Comparison of ENCODE assay signal across 26 cellular contexts in the genomic region with DNA sequence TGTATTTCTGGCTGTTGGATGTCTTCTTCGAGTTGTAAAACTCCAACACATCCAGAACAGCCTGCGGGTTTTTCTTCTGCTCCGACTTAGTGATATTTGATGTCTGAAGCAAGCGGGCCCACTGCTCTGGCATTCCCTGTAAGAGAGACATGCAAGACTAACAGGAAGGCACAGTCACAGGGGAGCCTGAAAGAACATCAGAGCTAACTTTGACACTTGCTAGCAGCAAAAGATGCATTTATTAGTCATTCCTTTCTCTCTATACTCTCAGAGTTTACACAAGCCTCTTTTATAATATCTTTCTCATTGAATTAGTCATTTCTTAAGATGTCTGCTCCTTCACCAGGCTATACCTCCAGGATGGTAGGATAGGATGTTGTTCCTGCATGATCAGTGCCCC.
DNase-seq lines count a peak whose midpoint lies in the region; ATAC-seq, FAIRE-seq and TF ChIP-seq lines count a peak whose summit lies in the region.
"Had no signal": no experiment of that assay in that cellular context is flagged by ENCODE, and none has a peak within 500 bp of the region (broad histone marks: within the 10 kb centered on the region; RNA-seq: fewer than 3 reads in every experiment).

No MANE protein-coding gene starts in this region.

- H3K79me2 ChIP-seq in SK-N-SH (ENCODE audit: insufficient read depth): no peaks in the 10 kb centered on the region

- FAIRE-seq in H54 (lab: Jason Lieb, UNC): no peak

- H3K9me3 Mint-ChIP-seq in mesothelial cell of epicardium (peaks cover 4% of the 10 kb centered on the region), glutamatergic neuron (ENCODE audit: unreplicated experiment) (peaks cover 2% of the 10 kb centered on the region)
- H3K9me3 Mint-ChIP-seq: activated CD4-positive, alpha-beta T cell treated with anti-CD3 and anti-CD28 coated beads, Interleukin-2, amount 10 ng/mL, durations not matched to agents 7 days and 5 days; activated naive CD4-positive, alpha-beta T cell treated with anti-CD3 and anti-CD28 coated beads, Interleukin-2, amount 50 U/mL, for 72 hours; T-helper 1 cell treated with Interleukin-12 subunit alpha and Interleukin-12 subunit beta and Interleukin-4 antibody, amounts not matched to agents 30 μg/mL and 1 μg/mL, for 36 hours had no signal

- ATAC-seq in HG03469 (IDR thresholded peaks at IDR 0.05; ENCODE audit: unreplicated experiment): no peak
- ATAC-seq: activated CD8-positive, alpha-beta memory T cell treated with anti-CD3 and anti-CD28 coated beads, Interleukin-2, amount 10 ng/mL, durations not matched to agents 7 days and 5 days; lower lobe of right lung had no signal

- POLR2A ChIA-PET in SK-N-SH (lab: Yijun Ruan, JAX): no interaction called here

- no peak overlapping the region; the same call in 1 of the 2 replicates for H3K9ac ChIP-seq in SK-N-SH
- H3K9ac ChIP-seq in colonic mucosa (ENCODE audit: low read depth in 2 of 2, low read length in 2 of 2): no peak overlapping the region

- peaks cover 0 to 26% of the 10 kb centered on the region in 2 experiments; a peak in 1 of 4 replicates for H3K4me1 ChIP-seq in SK-N-SH (ENCODE audit: control insufficient read depth in 1 of 2, insufficient read depth in 2 of 2, low read depth in 1 of 2, low read length in 1 of 2)
- H3K4me1 ChIP-seq in colonic mucosa: no peaks in the 10 kb centered on the region
- H3K4me1 ChIP-seq in SJCRH30: peaks cover 6% of the 10 kb centered on the region
- H3K4me1 ChIP-seq: ascending aorta had no signal

- CTCF ChIA-PET in SK-N-SH (lab: Yijun Ruan, JAX): interaction anchor here (2.1 kb wide), 1 partner anchor 9 kb away, joined by 5 read pairs; no protein-coding TSS in a partner anchor

- no peaks in the 10 kb centered on the region for H3K9me2 ChIP-seq in SK-N-SH

- no peak for TF ChIP-seq EP300 in SK-N-SH (IDR thresholded peaks at IDR 0.05; ENCODE audit: borderline replicate concordance in 1 of 2, low read depth in 1 of 2, low read length in 1 of 2)

- H2AFZ ChIP-seq in SK-N-SH (ENCODE audit: low read depth): no peak overlapping the region
- H2AFZ ChIP-seq: PC-9 had no signal

- peak overlapping the region; percentile 20; the same call in 1 of the 2 replicates for H3K4me2 ChIP-seq in SK-N-SH
- H3K4me2 ChIP-seq: PC-9 had no signal

- H3K27me3 Mint-ChIP-seq in mesothelial cell of epicardium (ENCODE audit: low read depth) (no peaks in the 10 kb centered on the region), glutamatergic neuron (ENCODE audit: unreplicated experiment) (peaks cover 2% of the 10 kb centered on the region)
- H3K27me3 Mint-ChIP-seq: activated CD4-positive, alpha-beta T cell treated with anti-CD3 and anti-CD28 coated beads, Interleukin-2, amount 10 ng/mL, durations not matched to agents 7 days and 5 days; activated CD8-positive, alpha-beta memory T cell treated with anti-CD3 and anti-CD28 coated beads, Interleukin-2, amount 10 ng/mL, durations not matched to agents 7 days and 5 days; progenitor cell of endocrine pancreas had no signal

- H3K9me3 ChIP-seq in SK-N-SH: no peaks in the 10 kb centered on the region
- H3K9me3 ChIP-seq in colonic mucosa: no peaks in the 10 kb centered on the region
- no peaks in the 10 kb centered on the region for H3K9me3 ChIP-seq in SJCRH30 (replicated peaks)
- H3K9me3 ChIP-seq: ascending aorta, esophagus muscularis mucosa, lower lobe of right lung, MG63, tibial nerve had no signal

- 87% methylated on average over 4 of the region's 4 CpGs for WGBS in SK-N-SH (ENCODE audit: low lambda C conversion rate)

- H3K27me3 ChIP-seq in SK-N-SH (ENCODE audit: insufficient read depth) (no peaks in the 10 kb centered on the region), colonic mucosa (no peaks in the 10 kb centered on the region), SJCRH30 (no peaks in the 10 kb centered on the region)
- H3K27me3 ChIP-seq: ascending aorta, esophagus muscularis mucosa, MG63, tibial nerve had no signal

- TF ChIP-seq CTCF in SK-N-SH (IDR thresholded peaks at IDR 0.05) (no peak), colonic mucosa (IDR thresholded peaks at IDR 0.05) (no peak), mesothelial cell of epicardium (IDR thresholded peaks at IDR 0.05; ENCODE audit: unreplicated experiment) (no peak), glutamatergic neuron (IDR thresholded peaks at IDR 0.05; ENCODE audit: partially characterized antibody, unreplicated experiment) (no peak)

- TF ChIP-seq POLR2A in H54 (IDR thresholded peaks at IDR 0.05; ENCODE audit: low read depth, low read length): no peak

- DNase-seq in H54 (ENCODE audit: insufficient read length, low spot score) (peak; percentile 5), SK-N-SH (no peak), colonic mucosa (no peak), mesothelial cell of epicardium (ENCODE audit: low spot score in 2 of 2, unreplicated experiment in 2 of 2) (no peak), SJCRH30 (no peak), glutamatergic neuron (no peak), NCI-H187 treated with DMSO at 0.1 percent for 48 hours (lab: John Stamatoyannopoulos, UW) (no peak)
- DNase-seq: activated CD4-positive, alpha-beta T cell treated with anti-CD3 and anti-CD28 coated beads, Interleukin-2, amount 10 ng/mL, durations not matched to agents 7 days and 5 days; activated CD8-positive, alpha-beta memory T cell treated with anti-CD3 and anti-CD28 coated beads, Interleukin-2, amount 10 ng/mL, durations not matched to agents 7 days and 5 days; C1 segment of cervical spinal cord; Calu3; effector memory CD4-positive, alpha-beta T cell; kidney glomerular epithelial cell; lower lobe of right lung; MG63; NCI-H1436; NCI-H510A treated with DMSO at 0.1 percent for 48 hours; PC-9; SHP77 treated with DMSO at 0.1 percent for 48 hours had no signal

- no peak overlapping the region for H3K4me3 Mint-ChIP-seq in mesothelial cell of epicardium
- no peak overlapping the region for H3K4me3 Mint-ChIP-seq in glutamatergic neuron (ENCODE audit: unreplicated experiment)
- H3K4me3 Mint-ChIP-seq: activated CD4-positive, alpha-beta T cell treated with anti-CD3 and anti-CD28 coated beads, Interleukin-2, amount 10 ng/mL, durations not matched to agents 7 days and 5 days; activated CD8-positive, alpha-beta memory T cell treated with anti-CD3 and anti-CD28 coated beads, Interleukin-2, amount 10 ng/mL, durations not matched to agents 7 days and 5 days; T-helper 1 cell treated with Interleukin-12 subunit alpha and Interleukin-12 subunit beta and Interleukin-4 antibody, amounts not matched to agents 30 μg/mL and 1 μg/mL, for 36 hours had no signal

- peaks cover 56% of the 10 kb centered on the region for H3F3A ChIP-seq in SK-N-SH (replicated peaks; ENCODE audit: insufficient read depth)

- H3K4me3 ChIP-seq in SK-N-SH (ENCODE audit: low read depth in 2 of 2, low read length in 1 of 2) (no peak overlapping the region), colonic mucosa (no peak overlapping the region), SJCRH30 (no peak overlapping the region)
- H3K4me3 ChIP-seq: ascending aorta, esophagus muscularis mucosa, lower lobe of right lung, MG63, PC-9, tibial nerve had no signal

- peak overlapping the region in 1 of 2 experiments; percentile 67; a peak in 2 of 4 replicates for H3K27ac ChIP-seq in SK-N-SH (ENCODE audit: low read depth in 2 of 2, low read length in 1 of 2)
- H3K27ac ChIP-seq in colonic mucosa: peak overlapping the region; percentile 41
- H3K27ac ChIP-seq in SJCRH30: no peak overlapping the region
- H3K27ac ChIP-seq: ascending aorta, esophagus muscularis mucosa, lower lobe of right lung, PC-9, tibial nerve had no signal

- H3K27ac Mint-ChIP-seq in mesothelial cell of epicardium (peak overlapping the region; percentile 5), glutamatergic neuron (ENCODE audit: unreplicated experiment) (no peak overlapping the region)
- H3K27ac Mint-ChIP-seq: activated CD4-positive, alpha-beta T cell treated with anti-CD3 and anti-CD28 coated beads, Interleukin-2, amount 10 ng/mL, durations not matched to agents 7 days and 5 days; activated CD8-positive, alpha-beta memory T cell treated with anti-CD3 and anti-CD28 coated beads, Interleukin-2, amount 10 ng/mL, durations not matched to agents 7 days and 5 days; T-helper 1 cell treated with Interleukin-12 subunit alpha and Interleukin-12 subunit beta and Interleukin-4 antibody, amounts not matched to agents 30 μg/mL and 1 μg/mL, for 36 hours had no signal

- H3K36me3 ChIP-seq in SK-N-SH (replicated peaks in 1 of 2; ENCODE audit: control insufficient read depth in 1 of 2, insufficient read depth in 2 of 2, low read length in 1 of 2): no peaks in the 10 kb centered on the region
- H3K36me3 ChIP-seq in colonic mucosa: no peaks in the 10 kb centered on the region
- H3K36me3 ChIP-seq in SJCRH30: peaks cover 6% of the 10 kb centered on the region; the same call in 1 of the 2 replicates

- peaks cover 26% of the 10 kb centered on the region for H3K4me1 Mint-ChIP-seq in mesothelial cell of epicardium
- H3K4me1 Mint-ChIP-seq in glutamatergic neuron (ENCODE audit: low read depth, unreplicated experiment): peaks cover 25% of the 10 kb centered on the region

- intact Hi-C loops in colonic mucosa (cut with DNase I): no loop called here

- H3K36me3 Mint-ChIP-seq in mesothelial cell of epicardium (peaks cover 29% of the 10 kb centered on the region), glutamatergic neuron (ENCODE audit: unreplicated experiment) (peaks cover 6% of the 10 kb centered on the region)

- no peak for TF ChIP-seq RAD21 in SK-N-SH (IDR thresholded peaks at IDR 0.05; ENCODE audit: low read length)

- no peaks in the 10 kb centered on the region for H4K20me1 ChIP-seq in SK-N-SH (ENCODE audit: insufficient read depth)

TF ChIP-seq in SK-N-SH, 30 proteins besides CTCF, POLR2A, EP300 and RAD21:
- TF ChIP-seq JUND (IDR thresholded peaks at IDR 0.05): peak; percentile 28; the same call in 1 of the 2 replicates
- TF ChIP-seq TCF12 (IDR thresholded peaks at IDR 0.05): peak; percentile 62; the same call in 1 of the 2 replicates
- TF ChIP-seq YY1 (IDR thresholded peaks at IDR 0.05; ENCODE audit: low read depth): no peak
- TF ChIP-seq FOXM1 (IDR thresholded peaks at IDR 0.05; ENCODE audit: low read depth): no peak
- TF ChIP-seq, protein P1, sequence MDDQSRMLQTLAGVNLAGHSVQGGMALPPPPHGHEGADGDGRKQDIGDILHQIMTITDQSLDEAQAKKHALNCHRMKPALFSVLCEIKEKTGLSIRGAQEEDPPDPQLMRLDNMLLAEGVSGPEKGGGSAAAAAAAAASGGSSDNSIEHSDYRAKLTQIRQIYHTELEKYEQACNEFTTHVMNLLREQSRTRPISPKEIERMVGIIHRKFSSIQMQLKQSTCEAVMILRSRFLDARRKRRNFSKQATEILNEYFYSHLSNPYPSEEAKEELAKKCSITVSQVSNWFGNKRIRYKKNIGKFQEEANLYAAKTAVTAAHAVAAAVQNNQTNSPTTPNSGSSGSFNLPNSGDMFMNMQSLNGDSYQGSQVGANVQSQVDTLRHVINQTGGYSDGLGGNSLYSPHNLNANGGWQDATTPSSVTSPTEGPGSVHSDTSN (IDR thresholded peaks at IDR 0.05): 0 out of 2 replicates have a peak, but pooled peaks have one; percentile 26
